In the genomic region with DNA sequence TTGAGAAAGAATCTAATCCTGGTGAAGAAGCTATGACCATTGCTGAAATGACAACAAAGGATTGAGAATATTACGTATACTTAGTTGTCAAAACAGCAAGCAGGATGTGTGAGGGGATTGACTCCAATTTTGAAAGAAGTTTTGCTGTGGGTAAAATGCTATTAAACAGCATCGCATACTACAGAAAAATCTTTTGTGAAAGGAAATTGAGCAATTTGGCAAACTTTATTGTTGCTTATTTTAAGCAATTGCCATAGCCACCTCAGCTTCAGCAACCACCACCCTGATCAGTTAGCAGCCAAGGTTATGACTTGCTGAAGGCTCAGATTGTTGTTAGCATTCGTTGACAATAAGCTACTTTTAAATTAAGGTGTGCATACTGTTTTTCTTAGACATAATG, we compare ENCODE assay signal across 34 cellular contexts.
"Had no signal": no experiment of that assay in that cellular context is flagged by ENCODE, and none has a peak within 500 bp of the region (broad histone marks: within the 10 kb centered on the region; RNA-seq: fewer than 3 reads in every experiment).

No MANE protein-coding gene starts in this region.

- H3K27ac Mint-ChIP-seq: activated B cell treated with CpG ODN at 0.5 μM for 24 hours; activated CD4-positive, alpha-beta memory T cell treated with anti-CD3 and anti-CD28 coated beads, Interleukin-2, amount 10 ng/mL, durations not matched to agents 7 days and 5 days; activated CD8-positive, alpha-beta memory T cell treated with anti-CD3 and anti-CD28 coated beads, Interleukin-2, amount 10 ng/mL, durations not matched to agents 7 days and 5 days; activated naive CD4-positive, alpha-beta T cell treated with anti-CD3 and anti-CD28 coated beads, Interleukin-2, amount 10 ng/mL, durations not matched to agents 7 days and 5 days; activated naive CD8-positive, alpha-beta T cell; activated naive CD8-positive, alpha-beta T cell treated with anti-CD3 and anti-CD28 coated beads, Interleukin-2, amount 50 U/mL, for 24 hours had no signal

- ATAC-seq: activated CD8-positive, alpha-beta memory T cell treated with anti-CD3 and anti-CD28 coated beads, Interleukin-2, amount 10 ng/mL, durations not matched to agents 7 days and 5 days; activated naive CD8-positive, alpha-beta T cell treated with anti-CD3 and anti-CD28 coated beads, Interleukin-2, amount 50 U/mL, for 24 hours; PC-3; SK-N-SH treated with all-trans-retinoic acid at 6 μM for 48 hours had no signal

- H3K36me3 Mint-ChIP-seq: activated CD8-positive, alpha-beta memory T cell treated with anti-CD3 and anti-CD28 coated beads, Interleukin-2, amount 10 ng/mL, durations not matched to agents 7 days and 5 days; activated naive CD4-positive, alpha-beta T cell treated with anti-CD3 and anti-CD28 coated beads, Interleukin-2, amount 10 ng/mL, durations not matched to agents 7 days and 5 days; activated naive CD8-positive, alpha-beta T cell had no signal

- H3K27me3 Mint-ChIP-seq: activated B cell treated with CpG ODN at 0.5 μM for 24 hours had no signal

- DNase-seq: activated B cell treated with CpG ODN at 0.5 μM for 24 hours; activated CD4-positive, alpha-beta memory T cell treated with anti-CD3 and anti-CD28 coated beads, Interleukin-2, amount 10 ng/mL, durations not matched to agents 7 days and 5 days; activated CD4-positive, alpha-beta T cell treated with anti-CD3 and anti-CD28 coated beads for 1 hour; activated CD4-positive, alpha-beta T cell treated with anti-CD3 and anti-CD28 coated beads for 48 hours; activated CD8-positive, alpha-beta memory T cell treated with anti-CD3 and anti-CD28 coated beads for 24 hours; activated CD8-positive, alpha-beta memory T cell treated with anti-CD3 and anti-CD28 coated beads, Interleukin-2, amount 10 ng/mL, durations not matched to agents 7 days and 5 days; activated CD8-positive, alpha-beta memory T cell treated with anti-CD3 and anti-CD28 coated beads, Interleukin-2, amount 50 U/mL, for 48 hours; activated effector memory CD4-positive, alpha-beta T cell treated with Interleukin-2 at 50 U/mL for 16 hours; activated naive CD4-positive, alpha-beta T cell treated with anti-CD3 and anti-CD28 coated beads, Interleukin-2, amount 10 ng/mL, durations not matched to agents 7 days and 5 days; activated naive CD8-positive, alpha-beta T cell treated with anti-CD3 and anti-CD28 coated beads, Interleukin-2, amount 50 U/mL, for 24 hours; activated T-cell treated with anti-CD3 and anti-CD28 coated beads, Interleukin-2, amount 50 U/mL, for 48 hours; amniotic stem cell; aorta; Karpas-422; KBM-7; MM.1S; MV-4-11; NCI-H1092; NCI-H1436 treated with DMSO at 0.1 percent for 48 hours; NCI-H1694 treated with DMSO at 0.1 percent for 48 hours; NCI-H2029; NCI-H345; NCI-H526; NCI-H748 treated with DMSO at 0.1 percent for 48 hours; NK-92 treated with Interleukin-12 subunit alpha and Interleukin-12 subunit beta, amount 100 ng/mL, for 24 hours; PC-3; Peyer's patch; RPMI8226; SHP77 treated with DMSO at 0.1 percent for 48 hours; T-helper 1 cell; T-helper 2 cell; T-helper 9 cell had no signal

- H3K4me3 Mint-ChIP-seq: activated B cell treated with CpG ODN at 0.5 μM for 24 hours; activated CD4-positive, alpha-beta memory T cell treated with anti-CD3 and anti-CD28 coated beads, Interleukin-2, amount 10 ng/mL, durations not matched to agents 7 days and 5 days; activated CD8-positive, alpha-beta memory T cell treated with anti-CD3 and anti-CD28 coated beads, Interleukin-2, amount 10 ng/mL, durations not matched to agents 7 days and 5 days; activated naive CD4-positive, alpha-beta T cell treated with anti-CD3 and anti-CD28 coated beads, Interleukin-2, amount 10 ng/mL, durations not matched to agents 7 days and 5 days; activated naive CD8-positive, alpha-beta T cell; activated naive CD8-positive, alpha-beta T cell treated with anti-CD3 and anti-CD28 coated beads, Interleukin-2, amount 50 U/mL, for 24 hours had no signal

- H3K4me3 ChIP-seq: Peyer's patch had no signal

- H3K4me1 Mint-ChIP-seq: activated B cell treated with CpG ODN at 0.5 μM for 24 hours; activated CD4-positive, alpha-beta memory T cell treated with anti-CD3 and anti-CD28 coated beads, Interleukin-2, amount 10 ng/mL, durations not matched to agents 7 days and 5 days; activated CD8-positive, alpha-beta memory T cell treated with anti-CD3 and anti-CD28 coated beads, Interleukin-2, amount 10 ng/mL, durations not matched to agents 7 days and 5 days; activated naive CD4-positive, alpha-beta T cell treated with anti-CD3 and anti-CD28 coated beads, Interleukin-2, amount 10 ng/mL, durations not matched to agents 7 days and 5 days; activated naive CD8-positive, alpha-beta T cell treated with anti-CD3 and anti-CD28 coated beads, Interleukin-2, amount 50 U/mL, for 24 hours had no signal

- H3K9me3 Mint-ChIP-seq: activated B cell treated with CpG ODN at 0.5 μM for 24 hours; activated CD4-positive, alpha-beta memory T cell treated with anti-CD3 and anti-CD28 coated beads, Interleukin-2, amount 10 ng/mL, durations not matched to agents 7 days and 5 days; activated naive CD4-positive, alpha-beta T cell treated with anti-CD3 and anti-CD28 coated beads, Interleukin-2, amount 10 ng/mL, durations not matched to agents 7 days and 5 days; activated naive CD8-positive, alpha-beta T cell treated with anti-CD3 and anti-CD28 coated beads, Interleukin-2, amount 50 U/mL, for 24 hours had no signal
